ENCODE assay signal across 16 cellular contexts in genomic region chr4:1488831-1489638, GRCh38.
"Had no signal": no experiment of that assay in that cellular context is flagged by ENCODE, and none has a peak within 500 bp of the region (broad histone marks: within the 10 kb centered on the region; RNA-seq: fewer than 3 reads in every experiment).

No MANE protein-coding gene starts in this region.

- H3K4me3 ChIP-seq: thyroid gland had no signal

- DNase-seq: activated CD4-positive, alpha-beta memory T cell treated with anti-CD3 and anti-CD28 coated beads for 36 hours; activated CD4-positive, alpha-beta T cell treated with anti-CD3 and anti-CD28 coated beads for 36 hours; activated CD8-positive, alpha-beta memory T cell treated with anti-CD3 and anti-CD28 coated beads, Interleukin-2, amount 10 ng/mL, durations not matched to agents 7 days and 5 days; activated gamma-delta T cell; activated T-cell treated with anti-CD3 and anti-CD28 coated beads, Interleukin-2, amount 50 U/mL, for 1 hour; anterior cingulate cortex; brain microvascular endothelial cell; effector CD8-positive, alpha-beta T cell; foreskin fibroblast; left colon; mesenchymal stem cell; WERI-Rb-1 had no signal

- H3K27ac ChIP-seq: brain microvascular endothelial cell, thyroid gland, WERI-Rb-1 had no signal

- H3K36me3 ChIP-seq: brain microvascular endothelial cell, thyroid gland, WERI-Rb-1 had no signal

- ATAC-seq: activated CD4-positive, alpha-beta T cell treated with anti-CD3 and anti-CD28 coated beads for 36 hours; activated CD8-positive, alpha-beta memory T cell treated with anti-CD3 and anti-CD28 coated beads, Interleukin-2, amount 10 ng/mL, durations not matched to agents 7 days and 5 days; left colon; stimulated activated memory B cell treated with anti-CD40 and anti-IgM and Interleukin-4, amounts not matched to agents 10 μg/mL and 1 μg/mL and 100 μg/mL, for 72 hours; T-helper 17 cell had no signal

- H3K9me3 ChIP-seq: thyroid gland had no signal

- FAIRE-seq: urothelium cell line had no signal

- H3K4me1 ChIP-seq: thyroid gland had no signal

- H3K27me3 ChIP-seq: brain microvascular endothelial cell, thyroid gland had no signal
